22 cellular contexts compared by ENCODE assay signal in genomic region chr6:25547797-25548196, GRCh38.
"Had no signal": no experiment of that assay in that cellular context is flagged by ENCODE, and none has a peak within 500 bp of the region (broad histone marks: within the 10 kb centered on the region; RNA-seq: fewer than 3 reads in every experiment).

No MANE protein-coding gene starts in this region.

- H3K27ac Mint-ChIP-seq: IgD-negative memory B cell had no signal

- H3K4me3 Mint-ChIP-seq: IgD-negative memory B cell had no signal

- H3K4me1 ChIP-seq: SJSA1 had no signal

- H3K4me2 ChIP-seq: KMS-11 had no signal

- H3K27ac ChIP-seq: HL-60, KMS-11, SJSA1, SK-N-MC had no signal

- H3K27me3 ChIP-seq: SJSA1 had no signal

- H3K9me3 ChIP-seq: SJSA1 had no signal

- H3K36me3 ChIP-seq: SJSA1 had no signal

- H3K9me3 Mint-ChIP-seq: IgD-negative memory B cell had no signal

- ATAC-seq: K562 had no signal

- DNase-seq: Kasumi-1, MM.1S, NCI-H1092 treated with DMSO at 0.1 percent for 48 hours, NCI-H1436, NCI-H187, NCI-H2029, NCI-H2081 treated with DMSO at 0.1 percent for 48 hours, NCI-H2171, NCI-H226, NCI-H446, NCI-H510A, NCI-H524 treated with DMSO at 0.1 percent for 48 hours, NCI-H69, NCI-H774, RPMI8226, SHP77 treated with DMSO at 0.1 percent for 48 hours had no signal

- H3K36me3 Mint-ChIP-seq: IgD-negative memory B cell had no signal

- H3K4me3 ChIP-seq: K562, SJSA1, SK-N-MC had no signal
